21 cellular contexts compared by ENCODE assay signal in genomic region chr3:151604941-151605340, GRCh38.
"Had no signal": no experiment of that assay in that cellular context is flagged by ENCODE, and none has a peak within 500 bp of the region (broad histone marks: within the 10 kb centered on the region; RNA-seq: fewer than 3 reads in every experiment).

No MANE protein-coding gene starts in this region.

- H3K4me2 ChIP-seq: KMS-11 had no signal

- H3K27me3 ChIP-seq: SJSA1 had no signal

- H3K36me3 ChIP-seq: SJSA1 had no signal

- DNase-seq: MV-4-11, NCI-H1048, NCI-H1105, NCI-H1417, NCI-H1436 treated with DMSO at 0.1 percent for 48 hours, NCI-H1694, NCI-H187 treated with DMSO at 0.1 percent for 48 hours, NCI-H2029 treated with DMSO at 0.1 percent for 48 hours, NCI-H2107, NCI-H2227 treated with DMSO at 0.1 percent for 48 hours, NCI-H524, NCI-H526 treated with DMSO at 0.1 percent for 48 hours, NCI-H748 treated with DMSO at 0.1 percent for 48 hours, PC-3, Right ventricle myocardium superior, SIG-M5 had no signal

- H3K9ac ChIP-seq: KMS-11 had no signal

- H3K4me1 ChIP-seq: SJSA1 had no signal

- H3K27ac ChIP-seq: HL-60, KMS-11, SJSA1, SK-N-MC had no signal

- H3K9me3 ChIP-seq: SJSA1 had no signal

- H3K4me3 ChIP-seq: K562, SJSA1, SK-N-MC had no signal
